In genomic region chr10:58335306-58336005, GRCh38 we compare ENCODE assay signal across 8 cellular contexts. TPM values are rescaled to one million over a fixed set of nuclear protein-coding genes. Genes with fewer than 3 reads are reported as not detected.
DNase-seq lines count a peak whose midpoint lies in the region; ATAC-seq, FAIRE-seq and TF ChIP-seq lines count a peak whose summit lies in the region.

No MANE protein-coding gene starts in this region.

- ATAC-seq in GM21619 (IDR thresholded peaks at IDR 0.05; ENCODE audit: unreplicated experiment): peak; percentile 44
- peak; percentile 39 for ATAC-seq in naive thymus-derived CD4-positive, alpha-beta T cell

- H3K4me3 ChIP-seq in fibroblast of lung (replicated peaks in 1 of 4; ENCODE audit: control extremely low read depth in 1 of 4, insufficient read depth in 1 of 4, low read depth in 3 of 4, low read length in 4 of 4): peak overlapping the region; percentile 80 to 94 (median 84)
- peak overlapping the region; percentile 71 for H3K4me3 ChIP-seq in naive thymus-derived CD4-positive, alpha-beta T cell (ENCODE audit: low read length)

- DNase-seq in GM10248 (ENCODE audit: extremely low spot score): peak; percentile 37
- DNase-seq in HTR-8/SVneo (ENCODE audit: insufficient read length, low spot score): peak; percentile 29
- DNase-seq in activated CD8-positive, alpha-beta memory T cell treated with anti-CD3 and anti-CD28 coated beads for 24 hours: peak; percentile 70
- peak in 1 of 2 donors; percentile 42 for DNase-seq in fibroblast of lung (ENCODE audit: low read depth in 2 of 2)
- peak in 6 of 9 donors; percentile 3 to 21 (median 12) for DNase-seq in naive thymus-derived CD4-positive, alpha-beta T cell
- DNase-seq in mesenteric fat pad (ENCODE audit: low spot score): no peak
- DNase-seq in MV-4-11 (lab: John Stamatoyannopoulos, UW): no peak

- no peaks in the 10 kb centered on the region for H4K20me1 ChIP-seq in fibroblast of lung (ENCODE audit: control insufficient read depth, extremely low read depth, insufficient read depth, low read length)

- H3K4me1 Mint-ChIP-seq in naive thymus-derived CD4-positive, alpha-beta T cell: peaks cover 25 to 48% (median 44%) of the 10 kb centered on the region in 7 donors

- peak overlapping the region; percentile 88 to 98 (median 96) for H3K4me3 Mint-ChIP-seq in naive thymus-derived CD4-positive, alpha-beta T cell

- peaks cover 11% of the 10 kb centered on the region for H3K27me3 ChIP-seq in fibroblast of lung (ENCODE audit: control insufficient read depth, insufficient read depth, low read length)
- no peaks in the 10 kb centered on the region for H3K27me3 ChIP-seq in naive thymus-derived CD4-positive, alpha-beta T cell (ENCODE audit: control insufficient read depth in 2 of 2, insufficient read depth in 2 of 2, low read length in 2 of 2)

- H3K9me3 ChIP-seq in fibroblast of lung (ENCODE audit: control insufficient read depth, insufficient read depth, low read depth, low read length): no peaks in the 10 kb centered on the region
- no peaks in the 10 kb centered on the region for H3K9me3 ChIP-seq in naive thymus-derived CD4-positive, alpha-beta T cell (ENCODE audit: control insufficient read depth in 2 of 3, low read length in 3 of 3)

- TF ChIP-seq CTCF in GM10248 (IDR thresholded peaks at IDR 0.05; ENCODE audit: control extremely low read depth, extremely low read depth, low read depth, missing control alignments) (no peak), fibroblast of lung (conservative IDR thresholded peaks at IDR 0.05 in 1 of 2, IDR thresholded peaks at IDR 0.05 in 1 of 2; ENCODE audit: low read depth in 1 of 2, low read length in 2 of 2) (peak in 1 of 2 donors; percentile 1)

- H3K79me2 ChIP-seq in fibroblast of lung (ENCODE audit: control insufficient read depth, insufficient read depth, low read length): no peaks in the 10 kb centered on the region

- peaks cover 0 to 2% (median 0%) of the 10 kb centered on the region in 11 donors for H3K9me3 Mint-ChIP-seq in naive thymus-derived CD4-positive, alpha-beta T cell

- H3K36me3 Mint-ChIP-seq in naive thymus-derived CD4-positive, alpha-beta T cell: peaks cover 0 to 10% (median 3%) of the 10 kb centered on the region in 5 donors

- H3K4me1 ChIP-seq in fibroblast of lung (ENCODE audit: control insufficient read depth, extremely low read depth, insufficient read depth, low read length): no peaks in the 10 kb centered on the region
- peaks cover 0 to 15% of the 10 kb centered on the region in 2 donors for H3K4me1 ChIP-seq in naive thymus-derived CD4-positive, alpha-beta T cell (ENCODE audit: control insufficient read depth in 2 of 2, insufficient read depth in 2 of 2, low read length in 2 of 2)

- intact Hi-C loops in naive thymus-derived CD4-positive, alpha-beta T cell (cut with micrococcal nuclease): loop anchor here (2.0 to 10.0 kb wide), 3 partner anchors 13 to 1971 kb away; partner anchors contain the start of genes CCDC6 (in 1 of the 2) and ZWINT (in 1 of the 2)

- H3K27ac ChIP-seq in fibroblast of lung (ENCODE audit: insufficient read depth, low read length): peak overlapping the region; percentile 57
- H3K27ac ChIP-seq in naive thymus-derived CD4-positive, alpha-beta T cell (ENCODE audit: low read depth, low read length): peak overlapping the region; percentile 78

- CTCF ChIA-PET in GM10248 (lab: Yijun Ruan, JAX): interaction anchor here (1.3 to 2.1 kb wide), 5 partner anchors 15 to 77 kb away, joined by 3 to 12 read pairs (median 5); no protein-coding TSS in a partner anchor
- CTCF ChIA-PET in naive thymus-derived CD4-positive, alpha-beta T cell (lab: Charles Lee): interaction anchor here (0.6 to 1.2 kb wide), 2 partner anchors 34 to 49 kb away, joined by 3 to 4 read pairs; no protein-coding TSS in a partner anchor

- peaks cover 0 to 7% (median under 1%) of the 10 kb centered on the region in 5 donors for H3K27me3 Mint-ChIP-seq in naive thymus-derived CD4-positive, alpha-beta T cell

- no peak for FAIRE-seq in HTR-8/SVneo (lab: Jason Lieb, UNC)

- H3K27ac Mint-ChIP-seq in naive thymus-derived CD4-positive, alpha-beta T cell: peak overlapping the region; percentile 77 to 96 (median 87)

- H2AFZ ChIP-seq in fibroblast of lung (ENCODE audit: low read length): peak overlapping the region; percentile 61

- H3K4me2 ChIP-seq in fibroblast of lung (ENCODE audit: extremely low read depth, insufficient read depth, low read length): peak overlapping the region; percentile 69

- POLR2A ChIA-PET in GM10248 (lab: Yijun Ruan, JAX): interaction anchor here (1.0 to 1.3 kb wide), 2 partner anchors 9 to 49 kb away, joined by 4 to 5 read pairs; partner anchors contain the start of gene TFAM
- POLR2A ChIA-PET in naive thymus-derived CD4-positive, alpha-beta T cell (lab: Charles Lee): interaction anchor here (1.0 to 2.0 kb wide), 3 partner anchors 10 to 55 kb away, joined by 3 to 30 read pairs (median 4); partner anchors contain the start of gene TFAM

- H3K36me3 ChIP-seq in fibroblast of lung (ENCODE audit: control insufficient read depth, insufficient read depth, low read length): no peaks in the 10 kb centered on the region
- peaks cover 0 to 7% (median 0%) of the 10 kb centered on the region in 3 experiments for H3K36me3 ChIP-seq in naive thymus-derived CD4-positive, alpha-beta T cell (ENCODE audit: control insufficient read depth in 2 of 3, insufficient read depth in 3 of 3, low read length in 3 of 3)

- peak overlapping the region; percentile 84 for H3K9ac ChIP-seq in fibroblast of lung (ENCODE audit: insufficient read depth, low read length)

RNA-seq across cellular contexts. Expression of gene UBE2D1, which starts 0.7 kb away (rescaled TPM):
- total RNA-seq in fibroblast of lung: 11.6 and 12.1 TPM in 2 replicates
- 17.7 and 21.4 TPM in 2 replicates for polyA plus RNA-seq in fibroblast of lung
- 12.4 and 14.1 TPM in 2 replicates for polyA plus RNA-seq in fibroblast of lung (2012)
- 0.56 and 0.86 TPM in 2 replicates for polyA minus RNA-seq in fibroblast of lung (ENCODE audit: low replicate concordance)
- 10 to 100 TPM; 11.3 to 23.8 (median 12.8) TPM for total RNA-seq in naive thymus-derived CD4-positive, alpha-beta T cell
- 10 to 100 TPM; 12.3 to 19.2 TPM for polyA plus RNA-seq in naive thymus-derived CD4-positive, alpha-beta T cell
- 18.7 TPM for total RNA-seq in mesenteric fat pad

RNA-seq across cellular contexts. Expression of gene TFAM, which starts 49.8 kb away (rescaled TPM):
- total RNA-seq in fibroblast of lung (19.5 and 21.1 TPM in 2 replicates), mesenteric fat pad (27.9 TPM)
- polyA plus RNA-seq in fibroblast of lung: 14.9 and 20.1 TPM in 2 replicates
- 16.7 and 26.4 TPM in 2 replicates for polyA plus RNA-seq in fibroblast of lung (2012)
- 5.7 and 11.2 TPM in 2 replicates for polyA minus RNA-seq in fibroblast of lung (ENCODE audit: low replicate concordance)
- 10 to 100 TPM; 33.1 to 63.2 (median 44.8) TPM for total RNA-seq in naive thymus-derived CD4-positive, alpha-beta T cell
- 10 to 100 TPM; 43.5 to 52.7 TPM for polyA plus RNA-seq in naive thymus-derived CD4-positive, alpha-beta T cell

Comparison
In these comparisons a context has a peak if more than half of its experiments do, and no peak if none do; other contexts are left out.
1. DNase-seq: peak in GM10248 (single experiment), HTR-8/SVneo (single experiment), activated CD8-positive, alpha-beta memory T cell treated with anti-CD3 and anti-CD28 coated beads for 24 hours (single experiment) and naive thymus-derived CD4-positive, alpha-beta T cell (6 of 9); none in mesenteric fat pad (single experiment) and MV-4-11 (single experiment).